Comparison of ENCODE assay signal across 14 cellular contexts in genomic region chr2:186570587-186570986, GRCh38. TPM values are rescaled to one million over a fixed set of nuclear protein-coding genes. Genes with fewer than 3 reads are reported as not detected.
DNase-seq lines count a peak whose midpoint lies in the region; ATAC-seq and TF ChIP-seq lines count a peak whose summit lies in the region.
"Had no signal": no experiment of that assay in that cellular context is flagged by ENCODE, and none has a peak within 500 bp of the region (broad histone marks: within the 10 kb centered on the region; RNA-seq: fewer than 3 reads in every experiment).

No MANE protein-coding gene starts in this region.

- H3K9me3 ChIP-seq in PC-3 (ENCODE audit: low read length) (no peaks in the 10 kb centered on the region), mesodermal cell (ENCODE audit: control insufficient read depth, low read length) (peaks cover 7% of the 10 kb centered on the region)
- H3K9me3 ChIP-seq: stomach had no signal

- H3K4me3 Mint-ChIP-seq in chondrocyte (ENCODE audit: unreplicated experiment): no peak overlapping the region
- H3K4me3 Mint-ChIP-seq: central memory CD8-positive, alpha-beta T cell; naive B cell had no signal

- H3K27ac Mint-ChIP-seq in chondrocyte (ENCODE audit: unreplicated experiment): peak overlapping the region; percentile 73
- H3K27ac Mint-ChIP-seq: naive B cell had no signal

- in situ Hi-C loops in GM13977 (cut with MboI; ENCODE audit: low pct_unique_long_range_greater_than_20kb, low sequenced_read_pairs, unreplicated experiment): no loop called here

- H3K27me3 ChIP-seq in PC-3 (ENCODE audit: low read length): no peaks in the 10 kb centered on the region
- H3K27me3 ChIP-seq: heart left ventricle, stomach had no signal

- no peaks in the 10 kb centered on the region for H3F3A ChIP-seq in PC-3 (ENCODE audit: low read length, unreplicated experiment)

- no peaks in the 10 kb centered on the region for H3K36me3 Mint-ChIP-seq in chondrocyte (ENCODE audit: low read depth)
- H3K36me3 Mint-ChIP-seq: naive B cell had no signal

- POLR2A ChIA-PET in PC-3 (lab: Charles Lee; ENCODE audit: unreplicated experiment): interaction anchor here (0.5 to 1.0 kb wide), 2 partner anchors 19 to 26 kb away, joined by 4 to 8 read pairs; no protein-coding TSS in a partner anchor

- H3K27ac ChIP-seq in PC-3 (ENCODE audit: low read length) (no peak overlapping the region), mesodermal cell (ENCODE audit: low read depth, low read length, severe bottlenecking) (peak overlapping the region; percentile 86)
- H3K27ac ChIP-seq: heart left ventricle had no signal

- no peak overlapping the region for H3K4me2 ChIP-seq in PC-3 (ENCODE audit: low read length)

- no peaks in the 10 kb centered on the region for H3K9me2 ChIP-seq in PC-3 (replicated peaks; ENCODE audit: low read length)

- H3K9ac ChIP-seq in PC-3 (ENCODE audit: low read length): no peak overlapping the region

- H3K4me1 ChIP-seq in PC-3 (ENCODE audit: insufficient read depth, low read length) (peaks cover 33% of the 10 kb centered on the region), mesodermal cell (ENCODE audit: control insufficient read depth, insufficient read depth, low read length, poor library complexity, severe bottlenecking) (peaks cover 19% of the 10 kb centered on the region)

- H2AFZ ChIP-seq in PC-3 (ENCODE audit: low read length): no peak overlapping the region

- TF ChIP-seq CTCF in PC-3 (conservative IDR thresholded peaks at IDR 0.05; ENCODE audit: low read depth, low read length): no peak
- no peak for TF ChIP-seq CTCF in chondrocyte (IDR thresholded peaks at IDR 0.05)
- no peak for TF ChIP-seq CTCF in GM13977 (IDR thresholded peaks at IDR 0.05; ENCODE audit: extremely low read depth, insufficient read depth, missing control alignments)

- H3K4me1 Mint-ChIP-seq in chondrocyte (ENCODE audit: low read depth): peaks cover 51% of the 10 kb centered on the region
- H3K4me1 Mint-ChIP-seq: central memory CD8-positive, alpha-beta T cell; naive B cell had no signal

- CTCF ChIA-PET in PC-3 (lab: Charles Lee): interaction anchor here (0.7 kb wide), 1 partner anchor 71 kb away, joined by 3 read pairs; no protein-coding TSS in a partner anchor

- H3K4me3 ChIP-seq in PC-3 (ENCODE audit: low read length) (no peak overlapping the region), mesodermal cell (ENCODE audit: extremely low read depth, insufficient read depth, low read length, poor library complexity, severe bottlenecking) (no peak overlapping the region)
- H3K4me3 ChIP-seq: heart left ventricle, stomach had no signal

- H3K9me3 Mint-ChIP-seq in chondrocyte (ENCODE audit: low read depth): peaks cover 14% of the 10 kb centered on the region
- H3K9me3 Mint-ChIP-seq: central memory CD8-positive, alpha-beta T cell had no signal

- H3K36me3 ChIP-seq in PC-3 (ENCODE audit: low read depth, low read length): no peaks in the 10 kb centered on the region
- no peaks in the 10 kb centered on the region for H3K36me3 ChIP-seq in mesodermal cell (ENCODE audit: control insufficient read depth, insufficient read depth, low read length)
- H3K36me3 ChIP-seq: heart left ventricle, stomach had no signal

- no peaks in the 10 kb centered on the region for H4K20me1 ChIP-seq in PC-3 (ENCODE audit: low read length)

- peak; percentile 77 for DNase-seq in EL
- peak; percentile 55 for DNase-seq in PC-3
- no peak for DNase-seq in chondrocyte (ENCODE audit: low spot score)
- DNase-seq in GM13977 (ENCODE audit: low spot score): no peak
- DNase-seq in ecto neural progenitor cell (ENCODE audit: low spot score): no peak
- DNase-seq in SKM-1 treated with dmso at 0.1 percent for 144 hours (lab: John Stamatoyannopoulos, UW; ENCODE audit: unreplicated experiment): no peak
- DNase-seq in NCI-H2081 (lab: John Stamatoyannopoulos, UW): no peak
- DNase-seq: heart left ventricle, Karpas-422, naive B cell, NCI-H524 treated with DMSO at 0.1 percent for 48 hours, stomach had no signal

- WGBS in mesodermal cell (ENCODE audit: insufficient coverage in 2 of 2), 2 experiments: 58% methylated on average over 2 of the region's 5 CpGs; no CpG with 5 or more reads in 1 of the 2 experiments

- intact Hi-C loops in PC-3 (cut with micrococcal nuclease): no loop called here

- no peaks in the 10 kb centered on the region for H3K27me3 Mint-ChIP-seq in chondrocyte (ENCODE audit: low read depth)
- H3K27me3 Mint-ChIP-seq: central memory CD8-positive, alpha-beta T cell; naive B cell had no signal

- no peaks in the 10 kb centered on the region for H3K79me2 ChIP-seq in PC-3 (ENCODE audit: low read length)

- no TSS peak for BruUV-seq in PC-3 (replicated peaks; lab: Mats Ljungman, UMichigan)

- peak; percentile 27; the same call in 1 of the 2 replicates for ATAC-seq in PC-3
- ATAC-seq: heart left ventricle had no signal

RNA-seq across cellular contexts. Expression of gene ITGAV, which starts 19.3 kb away (rescaled TPM):
- 23.5 and 25.2 TPM in 2 replicates for total RNA-seq in PC-3 (2014; rRNA removed)
- 289 to 452 TPM (median 442 TPM) in 3 replicates for total RNA-seq in chondrocyte
- 473 TPM for polyA plus RNA-seq in mesodermal cell (2013, experiment 1 of 2)
- polyA plus RNA-seq in mesodermal cell (2013, experiment 2 of 2): 410 TPM

Comparison
In these comparisons a context has a peak if more than half of its experiments do, and no peak if none do; other contexts are left out.
1. DNase-seq: peak in EL (single experiment) and PC-3 (single experiment); none in chondrocyte (single experiment), GM13977 (single experiment), ecto neural progenitor cell (single experiment), SKM-1 treated with dmso at 0.1 percent for 144 hours (single experiment) and NCI-H2081 (0 of 2).
2. RNA of gene ITGAV, which starts 19.3 kb away (total RNA-seq): 289 to 452 TPM in chondrocyte; 23.5 to 25.2 TPM in PC-3; every median in the first group is over 10 times any median in the second.